ENCODE assay signal across 29 cellular contexts in genomic region chr12:62840311-62840710, GRCh38.
DNase-seq lines count a peak whose midpoint lies in the region; ATAC-seq, FAIRE-seq and TF ChIP-seq lines count a peak whose summit lies in the region.
"Had no signal": no experiment of that assay in that cellular context is flagged by ENCODE, and none has a peak within 500 bp of the region (broad histone marks: within the 10 kb centered on the region; RNA-seq: fewer than 3 reads in every experiment).

No MANE protein-coding gene starts in this region.

- FAIRE-seq in astrocyte (lab: Jason Lieb, UNC), result no peak
- no peak for FAIRE-seq in kidney (lab: Jason Lieb, UNC)
- FAIRE-seq: frontal cortex, G401.6, GM18507 had no signal

- no TSS peak for BruUV-seq in Calu3 (replicated peaks; lab: Mats Ljungman, UMichigan)

- no peaks in the 10 kb centered on the region for H3K36me3 ChIP-seq in astrocyte (ENCODE audit: insufficient read depth, low read length)
- no peaks in the 10 kb centered on the region for H3K36me3 ChIP-seq in mesenchymal stem cell (ENCODE audit: control insufficient read depth in 1 of 2, insufficient read depth in 2 of 2, low read depth in 1 of 2, low read length in 2 of 2)
- H3K36me3 ChIP-seq in kidney (ENCODE audit: control insufficient read depth in 1 of 2, insufficient read depth in 2 of 2, low read length in 2 of 2), result no peaks in the 10 kb centered on the region
- H3K36me3 ChIP-seq: lower lobe of right lung, neutrophil, prostate gland, suprapubic skin, uterus had no signal

- peak overlapping the region; percentile 31 for H2AK5ac ChIP-seq in mesenchymal stem cell (ENCODE audit: low read length, severe bottlenecking)

- H3K14ac ChIP-seq in mesenchymal stem cell (ENCODE audit: low read length in 2 of 2), result no peak overlapping the region

- peaks cover 34% of the 10 kb centered on the region for H3K4me1 Mint-ChIP-seq in Calu3 (ENCODE audit: low read depth, unreplicated experiment)
- peaks cover 31% of the 10 kb centered on the region for H3K4me1 Mint-ChIP-seq in astrocyte (ENCODE audit: low read depth, unreplicated experiment)
- H3K4me1 Mint-ChIP-seq: CD4-positive, CD25-positive, alpha-beta regulatory T cell; central memory CD8-positive, alpha-beta T cell; stimulated activated effector memory CD8-positive, alpha-beta T cell treated with anti-CD3 and anti-CD28 coated beads, Interleukin-12 subunit alpha, Interleukin-12 subunit beta, amount 100 ng/mL, for 72 hours had no signal

- CTCF ChIA-PET in Calu3 (lab: Charles Lee), result no interaction called here

- no peak overlapping the region for H4K8ac ChIP-seq in mesenchymal stem cell (ENCODE audit: low read length)

- no peak overlapping the region for H3K4me2 ChIP-seq in astrocyte (ENCODE audit: low read length)
- H3K4me2 ChIP-seq in mesenchymal stem cell (ENCODE audit: low read length, poor library complexity, severe bottlenecking), result no peak overlapping the region
- H3K4me2 ChIP-seq: KMS-11 had no signal

- H2AFZ ChIP-seq in astrocyte (ENCODE audit: low read depth, low read length), result no peak overlapping the region
- H2AFZ ChIP-seq in mesenchymal stem cell (ENCODE audit: low read depth, low read length), result no peak overlapping the region

- H3K36me3 Mint-ChIP-seq in Calu3 (ENCODE audit: insufficient read depth, unreplicated experiment) (no peaks in the 10 kb centered on the region), astrocyte (ENCODE audit: low read depth, unreplicated experiment) (no peaks in the 10 kb centered on the region)
- H3K36me3 Mint-ChIP-seq: CD4-positive, CD25-positive, alpha-beta regulatory T cell; stimulated activated effector memory CD8-positive, alpha-beta T cell treated with anti-CD3 and anti-CD28 coated beads, Interleukin-12 subunit alpha, Interleukin-12 subunit beta, amount 100 ng/mL, for 72 hours had no signal

- peak overlapping the region; percentile 16 for H3K27ac Mint-ChIP-seq in Calu3 (ENCODE audit: unreplicated experiment)
- peak overlapping the region; percentile 13 for H3K27ac Mint-ChIP-seq in astrocyte (ENCODE audit: unreplicated experiment)
- H3K27ac Mint-ChIP-seq: activated naive CD4-positive, alpha-beta T cell treated with anti-CD3 and anti-CD28 coated beads for 36 hours; activated T-cell treated with anti-CD3 and anti-CD28 coated beads, Interleukin-2, amount 50 U/mL, for 72 hours; stimulated activated effector memory CD8-positive, alpha-beta T cell treated with anti-CD3 and anti-CD28 coated beads, Interleukin-12 subunit alpha, Interleukin-12 subunit beta, amount 100 ng/mL, for 72 hours had no signal

- H3K18ac ChIP-seq in mesenchymal stem cell (ENCODE audit: low read depth in 1 of 2, low read length in 2 of 2), result no peak overlapping the region

- no peaks in the 10 kb centered on the region for H3K9me3 ChIP-seq in astrocyte (ENCODE audit: insufficient read depth, low read depth, low read length)
- H3K9me3 ChIP-seq in mesenchymal stem cell (ENCODE audit: control insufficient read depth, low read length), result no peaks in the 10 kb centered on the region
- no peaks in the 10 kb centered on the region for H3K9me3 ChIP-seq in kidney (ENCODE audit: control insufficient read depth in 1 of 2, low read length in 2 of 2)
- H3K9me3 ChIP-seq: lower lobe of right lung, neutrophil, prostate gland, suprapubic skin, uterus had no signal

- intact Hi-C loops in Calu3 (cut with micrococcal nuclease; ENCODE audit: unreplicated experiment), result loop anchor here (10.0 kb wide), 1 partner anchor 144 kb away; no protein-coding TSS in a partner anchor
- intact Hi-C loops in kidney (cut with DNase I), result no loop called here

- no peak overlapping the region for H2BK15ac ChIP-seq in mesenchymal stem cell (ENCODE audit: low read depth, poor library complexity, severe bottlenecking)

- no peak overlapping the region for H2BK120ac ChIP-seq in mesenchymal stem cell (ENCODE audit: low read depth, low read length)

- no peaks in the 10 kb centered on the region for H3K79me1 ChIP-seq in mesenchymal stem cell (replicated peaks; ENCODE audit: low read length, poor library complexity, severe bottlenecking)

- no peak overlapping the region for H2BK12ac ChIP-seq in mesenchymal stem cell (ENCODE audit: low read length in 2 of 2)

- H3K4me3 ChIP-seq in astrocyte (ENCODE audit: insufficient read depth, low read depth, low read length) (no peak overlapping the region), mesenchymal stem cell (ENCODE audit: insufficient read depth in 1 of 2, low read depth in 1 of 2, low read length in 2 of 2) (no peak overlapping the region), kidney (ENCODE audit: low read length in 2 of 2) (no peak overlapping the region)
- H3K4me3 ChIP-seq: lower lobe of right lung, prostate gland, skin epidermis, suprapubic skin, uterus had no signal

- H3K27ac ChIP-seq in astrocyte (ENCODE audit: low read depth, low read length) (no peak overlapping the region), mesenchymal stem cell (ENCODE audit: low read length, poor library complexity, severe bottlenecking) (no peak overlapping the region), kidney (ENCODE audit: low read depth in 2 of 2, low read length in 2 of 2) (no peak overlapping the region)
- H3K27ac ChIP-seq: KMS-11, lower lobe of right lung, neutrophil, prostate gland, skin epidermis, suprapubic skin, uterus had no signal

- no peaks in the 10 kb centered on the region for H4K20me1 ChIP-seq in astrocyte (ENCODE audit: insufficient read depth, low read length)

- no peaks in the 10 kb centered on the region for H3K27me3 ChIP-seq in astrocyte (ENCODE audit: insufficient read depth, low read length)
- no peaks in the 10 kb centered on the region for H3K27me3 ChIP-seq in mesenchymal stem cell (ENCODE audit: control insufficient read depth in 1 of 2, insufficient read depth in 1 of 2, low read length in 2 of 2)
- H3K27me3 ChIP-seq: neutrophil, suprapubic skin, uterus had no signal

- H3K4me3 Mint-ChIP-seq in Calu3 (ENCODE audit: low read depth, unreplicated experiment) (no peak overlapping the region), astrocyte (ENCODE audit: unreplicated experiment) (no peak overlapping the region)
- H3K4me3 Mint-ChIP-seq: activated naive CD4-positive, alpha-beta T cell treated with anti-CD3 and anti-CD28 coated beads for 36 hours; activated T-cell treated with anti-CD3 and anti-CD28 coated beads, Interleukin-2, amount 50 U/mL, for 72 hours; CD4-positive, CD25-positive, alpha-beta regulatory T cell; central memory CD8-positive, alpha-beta T cell; stimulated activated effector memory CD8-positive, alpha-beta T cell treated with anti-CD3 and anti-CD28 coated beads, Interleukin-12 subunit alpha, Interleukin-12 subunit beta, amount 100 ng/mL, for 72 hours had no signal

- no peak for ATAC-seq in HG03280 (IDR thresholded peaks at IDR 0.05; ENCODE audit: unreplicated experiment)
- ATAC-seq: activated T-cell treated with anti-CD3 and anti-CD28 coated beads, Interleukin-2, amount 50 U/mL, for 72 hours; lower lobe of right lung; stimulated activated effector memory CD8-positive, alpha-beta T cell treated with anti-CD3 and anti-CD28 coated beads, Interleukin-12 subunit alpha, Interleukin-12 subunit beta, amount 100 ng/mL, for 72 hours had no signal

- H3K9ac ChIP-seq in astrocyte (ENCODE audit: low read length), result no peak overlapping the region
- H3K9ac ChIP-seq in mesenchymal stem cell (ENCODE audit: low read length), result no peak overlapping the region
- H3K9ac ChIP-seq in kidney (ENCODE audit: low read length in 2 of 2), result no peak overlapping the region
- H3K9ac ChIP-seq: KMS-11 had no signal

- H3K79me2 ChIP-seq in astrocyte (ENCODE audit: insufficient read depth, low read length), result no peaks in the 10 kb centered on the region

- peaks cover under 1% of the 10 kb centered on the region for H3K4me1 ChIP-seq in astrocyte (ENCODE audit: insufficient read depth, low read length)
- H3K4me1 ChIP-seq in mesenchymal stem cell (ENCODE audit: control insufficient read depth, insufficient read depth, low read depth, low read length), result peaks cover 1% of the 10 kb centered on the region
- no peaks in the 10 kb centered on the region for H3K4me1 ChIP-seq in kidney (ENCODE audit: control insufficient read depth in 1 of 2, insufficient read depth in 1 of 2, low read depth in 1 of 2, low read length in 2 of 2)
- H3K4me1 ChIP-seq: prostate gland, suprapubic skin, uterus had no signal

- H3K27me3 Mint-ChIP-seq in Calu3 (ENCODE audit: unreplicated experiment), result no peaks in the 10 kb centered on the region
- H3K27me3 Mint-ChIP-seq in astrocyte (ENCODE audit: low read depth, unreplicated experiment), result no peaks in the 10 kb centered on the region

- no peak overlapping the region for H4K91ac ChIP-seq in mesenchymal stem cell (ENCODE audit: low read length)

- no peak overlapping the region for H3K23ac ChIP-seq in mesenchymal stem cell (ENCODE audit: low read length in 2 of 2)

- 95% methylated on average over 1 of the region's 2 CpGs for WGBS in mesenchymal stem cell

- no peak overlapping the region for H2BK5ac ChIP-seq in mesenchymal stem cell (ENCODE audit: low read depth, low read length, poor library complexity, severe bottlenecking)

- DNase-seq in Calu3, result no peak
- peak; percentile 15 for DNase-seq in HT1080 (ENCODE audit: low read depth)
- DNase-seq in astrocyte (ENCODE audit: low read depth), result no peak
- DNase-seq in mesenchymal stem cell, result no peak
- no peak for DNase-seq in NCI-H1417 (lab: John Stamatoyannopoulos, UW)
- no peak for DNase-seq in kidney
- DNase-seq: activated CD4-positive, alpha-beta T cell treated with anti-CD3 and anti-CD28 coated beads for 4 hours; activated naive CD4-positive, alpha-beta T cell treated with anti-CD3 and anti-CD28 coated beads for 36 hours; activated T-cell treated with anti-CD3 and anti-CD28 coated beads, Interleukin-2, amount 50 U/mL, for 72 hours; CD4-positive, CD25-positive, alpha-beta regulatory T cell; DMS 273 treated with DMSO at 0.1 percent for 48 hours; islet precursor cell; lower lobe of right lung; NCI-H1092 treated with DMSO at 0.1 percent for 48 hours; NCI-H2081; NK-92 treated with Interleukin-12 subunit alpha and Interleukin-12 subunit beta, amount 100 ng/mL, for 24 hours; stimulated activated CD4-positive, alpha-beta T cell treated with anti-CD3 and anti-CD28 coated beads, Interleukin-1b, Interleukin-23, amount 100 ng/mL, for 48 hours; uterus had no signal

- peaks cover 4% of the 10 kb centered on the region for H3K9me3 Mint-ChIP-seq in Calu3 (ENCODE audit: low read depth, unreplicated experiment)
- H3K9me3 Mint-ChIP-seq in astrocyte (ENCODE audit: unreplicated experiment), result no peaks in the 10 kb centered on the region
- H3K9me3 Mint-ChIP-seq: activated naive CD4-positive, alpha-beta T cell treated with anti-CD3 and anti-CD28 coated beads for 36 hours; CD4-positive, CD25-positive, alpha-beta regulatory T cell; central memory CD8-positive, alpha-beta T cell had no signal

- no peak overlapping the region for H3K4ac ChIP-seq in mesenchymal stem cell (ENCODE audit: low read depth in 1 of 2, low read length in 2 of 2)

- TF ChIP-seq CTCF in Calu3 (IDR thresholded peaks at IDR 0.05; ENCODE audit: unreplicated experiment) (no peak), astrocyte (IDR thresholded peaks at IDR 0.05; ENCODE audit: insufficient read depth, low read depth, low read length) (no peak), kidney (IDR thresholded peaks at IDR 0.05; ENCODE audit: borderline replicate concordance, extremely low read depth, insufficient read depth) (no peak)
